ENCODE assay signal across 15 cellular contexts in the genomic region with DNA sequence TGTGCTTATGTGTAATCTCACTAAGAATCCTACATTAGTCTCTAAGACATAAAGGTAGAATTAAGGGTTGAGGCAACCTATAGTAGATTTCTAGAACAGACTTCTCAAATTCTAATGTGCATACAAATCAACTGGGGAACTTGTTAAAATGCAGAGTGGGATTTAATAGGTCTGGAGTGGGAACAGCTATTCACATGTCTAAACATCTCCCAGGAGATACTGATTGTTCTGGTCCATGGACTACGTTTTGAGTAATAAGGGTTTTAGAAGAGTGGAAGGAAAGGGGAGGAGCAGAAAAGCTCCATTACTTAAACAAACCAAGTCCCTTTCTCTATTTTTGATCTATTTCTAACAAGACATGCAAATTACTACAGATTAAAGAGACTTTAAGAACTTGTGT.
A peak's percentile ranks its signal among the peaks of the same experiment; 100 is the strongest.
DNase-seq lines count a peak whose midpoint lies in the region; ATAC-seq lines count a peak whose summit lies in the region.
"Had no signal": no experiment of that assay in that cellular context is flagged by ENCODE, and none has a peak within 500 bp of the region (broad histone marks: within the 10 kb centered on the region; RNA-seq: fewer than 3 reads in every experiment).

No MANE protein-coding gene starts in this region.

- DNase-seq in NCI-H748 (lab: John Stamatoyannopoulos, UW; ENCODE audit: unreplicated experiment) (peak; percentile 3), NCI-H748 treated with DMSO at 0.1 percent for 48 hours (lab: John Stamatoyannopoulos, UW) (no peak), NCI-H187 treated with DMSO at 0.1 percent for 48 hours (lab: John Stamatoyannopoulos, UW) (peak; percentile 82), globus pallidus (ENCODE audit: low spot score) (peak; percentile 34), CD1c-positive myeloid dendritic cell (ENCODE audit: extremely low spot score) (no peak)
- no peak for DNase-seq in activated naive CD4-positive, alpha-beta T cell treated with anti-CD3 and anti-CD28 coated beads, Interleukin-2, amount 50 U/mL, for 16 hours
- DNase-seq: C1 segment of cervical spinal cord, H9, IMR-90, NCI-H1694 treated with DMSO at 0.1 percent for 48 hours, NCI-H510A treated with DMSO at 0.1 percent for 48 hours, PC-9, T-helper 17 cell had no signal

- ATAC-seq in HG02973 (IDR thresholded peaks at IDR 0.05; ENCODE audit: unreplicated experiment) (no peak), GM21515 (IDR thresholded peaks at IDR 0.05; ENCODE audit: unreplicated experiment) (no peak)
- ATAC-seq: T-helper 17 cell had no signal

Comparison
In these comparisons a context has a peak if more than half of its experiments do, and no peak if none do; other contexts are left out.
1. DNase-seq: peak in NCI-H748 (single experiment), NCI-H187 treated with DMSO at 0.1 percent for 48 hours (single experiment) and globus pallidus (single experiment); none in NCI-H748 treated with DMSO at 0.1 percent for 48 hours (single experiment), activated naive CD4-positive, alpha-beta T cell treated with anti-CD3 and anti-CD28 coated beads, Interleukin-2, amount 50 U/mL, for 16 hours (single experiment) and CD1c-positive myeloid dendritic cell (single experiment).